ENCODE assay signal across 18 cellular contexts in genomic region chr5:168193518-168194240, GRCh38.
"Had no signal": no experiment of that assay in that cellular context is flagged by ENCODE, and none has a peak within 500 bp of the region (broad histone marks: within the 10 kb centered on the region; RNA-seq: fewer than 3 reads in every experiment).

No MANE protein-coding gene starts in this region.

- H3K4me1 ChIP-seq: colonic mucosa, psoas muscle, right atrium auricular region, tibial artery had no signal

- H3K36me3 ChIP-seq: colonic mucosa, ovary, right atrium auricular region, tibial artery had no signal

- H3K4me3 ChIP-seq: colonic mucosa, ovary, psoas muscle, right atrium auricular region, tibial artery had no signal

- H3K27ac ChIP-seq: colonic mucosa, dorsolateral prefrontal cortex, ovary, psoas muscle, right atrium auricular region, tibial artery had no signal

- DNase-seq: activated CD4-positive, alpha-beta memory T cell treated with anti-CD3 and anti-CD28 coated beads for 36 hours; activated CD4-positive, alpha-beta T cell treated with anti-CD3 and anti-CD28 coated beads for 48 hours; activated effector memory CD4-positive, alpha-beta T cell treated with Interleukin-2 at 50 U/mL for 16 hours; activated naive CD4-positive, alpha-beta T cell treated with anti-CD3 and anti-CD28 coated beads, Interleukin-2, amount 10 ng/mL, durations not matched to agents 7 days and 5 days; activated naive CD8-positive, alpha-beta T cell treated with anti-CD3 and anti-CD28 coated beads, Interleukin-2, amount 50 U/mL, for 24 hours; activated T-cell treated with anti-CD3 and anti-CD28 coated beads, Interleukin-2, amount 50 U/mL, for 48 hours; colonic mucosa; dorsolateral prefrontal cortex; effector memory CD8-positive, alpha-beta T cell; foreskin melanocyte; naive thymus-derived CD4-positive, alpha-beta T cell; ovary; psoas muscle; stimulated activated CD4-positive, alpha-beta T cell treated with anti-CD3 and anti-CD28 coated beads, Interleukin-1b, Interleukin-23, amount 100 ng/mL, for 48 hours; tibial artery had no signal

- ATAC-seq: activated naive CD8-positive, alpha-beta T cell treated with anti-CD3 and anti-CD28 coated beads, Interleukin-2, amount 50 U/mL, for 24 hours; effector memory CD8-positive, alpha-beta T cell; esophagus mucosa; left lobe of liver; naive thymus-derived CD4-positive, alpha-beta T cell; psoas muscle had no signal

- H3K9me3 ChIP-seq: colonic mucosa, ovary, psoas muscle, right atrium auricular region, tibial artery had no signal

- H3K27me3 ChIP-seq: colonic mucosa, dorsolateral prefrontal cortex, ovary, right atrium auricular region, tibial artery had no signal
